Comparison of ENCODE assay signal across 25 cellular contexts in the genomic region with DNA sequence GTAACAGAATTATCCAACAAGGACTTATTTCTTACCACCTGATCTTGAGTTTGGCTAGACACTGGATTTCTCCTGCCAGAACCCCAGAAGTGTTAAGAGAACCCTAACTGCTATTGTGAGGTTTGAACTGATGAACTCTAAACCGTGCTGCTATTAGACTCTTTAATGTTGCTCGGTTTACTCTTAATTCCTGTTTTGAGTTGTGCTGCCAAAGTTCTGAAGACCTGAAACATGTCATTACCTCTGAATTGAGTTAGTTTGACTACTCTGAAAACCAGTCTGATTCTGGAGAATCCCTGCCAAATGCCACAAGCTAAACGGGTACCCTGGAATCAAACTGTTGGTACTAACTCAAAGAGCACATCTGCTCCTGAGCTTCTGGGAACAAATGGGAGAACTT.
"Had no signal": no experiment of that assay in that cellular context is flagged by ENCODE, and none has a peak within 500 bp of the region (broad histone marks: within the 10 kb centered on the region; RNA-seq: fewer than 3 reads in every experiment).

No MANE protein-coding gene starts in this region.

- H3K4me1 ChIP-seq: parathyroid adenoma, testis had no signal

- H3K27ac Mint-ChIP-seq: mesothelial cell of epicardium; neural progenitor cell; progenitor cell of endocrine pancreas; stimulated activated memory B cell treated with anti-CD40 and anti-IgM and Interleukin-4, amounts not matched to agents 10 μg/mL and 1 μg/mL and 100 μg/mL, for 72 hours; type B pancreatic cell had no signal

- H3K27ac ChIP-seq: lower lobe of right lung, neural progenitor cell, parathyroid adenoma, sigmoid colon, testis, tibial artery had no signal

- H3K36me3 ChIP-seq: lower lobe of right lung, neural progenitor cell, sigmoid colon, tibial artery had no signal

- H3K27me3 Mint-ChIP-seq: naive B cell; progenitor cell of endocrine pancreas; stimulated activated memory B cell treated with anti-CD40 and anti-IgM and Interleukin-4, amounts not matched to agents 10 μg/mL and 1 μg/mL and 100 μg/mL, for 72 hours; type B pancreatic cell had no signal

- DNase-seq: dorsolateral prefrontal cortex; effector CD4-positive, alpha-beta T cell; hypothalamus; immature natural killer cell; islet precursor cell; left ventricle myocardium superior; lower lobe of right lung; mesenchymal stem cell; mucosa of descending colon; naive B cell; right cardiac atrium; sigmoid colon; stimulated activated CD4-positive, alpha-beta T cell treated with anti-CD3 and anti-CD28 coated beads, Interleukin-2, amount 100 ng/mL, for 24 hours; stimulated activated CD4-positive, alpha-beta T cell treated with anti-CD3 and anti-CD28 coated beads, Interleukin-4, amount 100 ng/mL, for 24 hours; stimulated activated naive CD8-positive, alpha-beta T cell treated with anti-CD3 and anti-CD28 coated beads, Interleukin-15, Interleukin-2, amounts not matched to agents 100 U/mL and 50 U/mL, for 24 hours; substantia nigra; testis; tibial artery had no signal

- H3K4me3 ChIP-seq: dorsolateral prefrontal cortex, lower lobe of right lung, mucosa of descending colon, neural progenitor cell, sigmoid colon, testis, tibial artery had no signal

- H3K27me3 ChIP-seq: dorsolateral prefrontal cortex, neural progenitor cell, sigmoid colon, testis, tibial artery had no signal

- H3K9me3 Mint-ChIP-seq: immature natural killer cell; mesothelial cell of epicardium; naive B cell; nephron; neural progenitor cell; stimulated activated memory B cell treated with anti-CD40 and anti-IgM and Interleukin-4, amounts not matched to agents 10 μg/mL and 1 μg/mL and 100 μg/mL, for 72 hours; type B pancreatic cell had no signal

- H3K9me3 ChIP-seq: lower lobe of right lung, mucosa of descending colon, sigmoid colon, testis, tibial artery had no signal

- H3K4me3 Mint-ChIP-seq: immature natural killer cell; mesothelial cell of epicardium; naive B cell; nephron; neural progenitor cell; stimulated activated memory B cell treated with anti-CD40 and anti-IgM and Interleukin-4, amounts not matched to agents 10 μg/mL and 1 μg/mL and 100 μg/mL, for 72 hours; type B pancreatic cell had no signal

- ATAC-seq: left ventricle myocardium superior; lower lobe of right lung; mucosa of descending colon; right cardiac atrium; stimulated activated memory B cell treated with anti-CD40 and anti-IgM and Interleukin-4, amounts not matched to agents 10 μg/mL and 1 μg/mL and 100 μg/mL, for 72 hours; stimulated activated naive CD8-positive, alpha-beta T cell treated with anti-CD3 and anti-CD28 coated beads, Interleukin-15, Interleukin-2, amounts not matched to agents 100 U/mL and 50 U/mL, for 24 hours had no signal

- H3K36me3 Mint-ChIP-seq: immature natural killer cell, mesothelial cell of epicardium, naive B cell, neural progenitor cell, type B pancreatic cell had no signal
